16 cellular contexts compared by ENCODE assay signal in genomic region chr3:171704814-171705213, GRCh38.
"Had no signal": no experiment of that assay in that cellular context is flagged by ENCODE, and none has a peak within 500 bp of the region (broad histone marks: within the 10 kb centered on the region; RNA-seq: fewer than 3 reads in every experiment).

No MANE protein-coding gene starts in this region.

- DNase-seq: cerebellar nuclear complex; gastrocnemius medialis; glutamatergic neuron; left colon; mucosa of descending colon; naive thymus-derived CD8-positive, alpha-beta T cell; posterior cingulate gyrus; sigmoid colon; stimulated activated CD4-positive, alpha-beta T cell treated with anti-CD3 and anti-CD28 coated beads, Interleukin-2, amount 100 ng/mL, for 24 hours; stimulated activated CD4-positive, alpha-beta T cell treated with anti-CD3 and anti-CD28 coated beads, Interleukin-4, amount 100 ng/mL, for 4 hours; stimulated activated naive B cell treated with anti-CD40 and anti-IgM and Interleukin-4, amounts not matched to agents 10 μg/mL and 1 μg/mL and 100 μg/mL, for 72 hours; stomach; transverse colon had no signal

- H3K27me3 Mint-ChIP-seq: dendritic cell treated with granulocyte-macrophage colony-stimulating factor and Interleukin-4, amounts not matched to agents 40 ng/mL and 50 ng/mL, for 4 days; stimulated activated naive B cell treated with anti-CD40 and anti-IgM and Interleukin-4, amounts not matched to agents 10 μg/mL and 1 μg/mL and 100 μg/mL, for 72 hours had no signal

- H3K27ac Mint-ChIP-seq: dendritic cell treated with granulocyte-macrophage colony-stimulating factor and Interleukin-4, amounts not matched to agents 40 ng/mL and 50 ng/mL, for 4 days; naive thymus-derived CD8-positive, alpha-beta T cell; stimulated activated naive B cell treated with anti-CD40 and anti-IgM and Interleukin-4, amounts not matched to agents 10 μg/mL and 1 μg/mL and 100 μg/mL, for 72 hours had no signal

- H3K36me3 ChIP-seq: gastrocnemius medialis had no signal

- H3K4me3 ChIP-seq: gastrocnemius medialis, mucosa of descending colon, sigmoid colon, skin epidermis, stomach, thoracic aorta, transverse colon had no signal

- H3K27me3 ChIP-seq: gastrocnemius medialis, sigmoid colon, stomach, transverse colon had no signal

- H3K4me1 Mint-ChIP-seq: naive thymus-derived CD8-positive, alpha-beta T cell; stimulated activated naive B cell treated with anti-CD40 and anti-IgM and Interleukin-4, amounts not matched to agents 10 μg/mL and 1 μg/mL and 100 μg/mL, for 72 hours had no signal

- H3K27ac ChIP-seq: gastrocnemius medialis, sigmoid colon, skin epidermis, stomach, thoracic aorta, transverse colon had no signal

- H3K4me3 Mint-ChIP-seq: dendritic cell treated with granulocyte-macrophage colony-stimulating factor and Interleukin-4, amounts not matched to agents 40 ng/mL and 50 ng/mL, for 4 days; naive thymus-derived CD8-positive, alpha-beta T cell; stimulated activated naive B cell treated with anti-CD40 and anti-IgM and Interleukin-4, amounts not matched to agents 10 μg/mL and 1 μg/mL and 100 μg/mL, for 72 hours had no signal

- H3K9me3 ChIP-seq: gastrocnemius medialis had no signal

- ATAC-seq: gastrocnemius medialis; naive thymus-derived CD8-positive, alpha-beta T cell; stimulated activated naive B cell treated with anti-CD40 and anti-IgM and Interleukin-4, amounts not matched to agents 10 μg/mL and 1 μg/mL and 100 μg/mL, for 72 hours had no signal

- H3K36me3 Mint-ChIP-seq: stimulated activated naive B cell treated with anti-CD40 and anti-IgM and Interleukin-4, amounts not matched to agents 10 μg/mL and 1 μg/mL and 100 μg/mL, for 72 hours had no signal

- H3K9me3 Mint-ChIP-seq: dendritic cell treated with granulocyte-macrophage colony-stimulating factor and Interleukin-4, amounts not matched to agents 40 ng/mL and 50 ng/mL, for 4 days; stimulated activated naive B cell treated with anti-CD40 and anti-IgM and Interleukin-4, amounts not matched to agents 10 μg/mL and 1 μg/mL and 100 μg/mL, for 72 hours had no signal

- H3K4me1 ChIP-seq: gastrocnemius medialis, sigmoid colon, stomach, transverse colon had no signal
